In genomic region chr10:86945361-86946214, GRCh38 we compare ENCODE assay signal across 12 cellular contexts. TPM values are rescaled to one million over a fixed set of nuclear protein-coding genes. Genes with fewer than 3 reads are reported as not detected.
DNase-seq lines count a peak whose midpoint lies in the region; ATAC-seq, FAIRE-seq and TF ChIP-seq lines count a peak whose summit lies in the region.
"Had no signal": no experiment of that assay in that cellular context is flagged by ENCODE, and none has a peak within 500 bp of the region (broad histone marks: within the 10 kb centered on the region; RNA-seq: fewer than 3 reads in every experiment).

No MANE protein-coding gene starts in this region.

- no peak for FAIRE-seq in bronchial epithelial cell (lab: Jason Lieb, UNC)
- no peak for FAIRE-seq in GM19239 (lab: Jason Lieb, UNC)
- FAIRE-seq: TTC549 had no signal

- no peaks in the 10 kb centered on the region for H3K9me3 ChIP-seq in lower lobe of right lung

- H3K4me1 ChIP-seq in lower lobe of right lung, result peaks cover 14% of the 10 kb centered on the region

- H3K27me3 ChIP-seq in bronchial epithelial cell (ENCODE audit: control insufficient read depth, insufficient read depth, low read length) (peaks cover 5% of the 10 kb centered on the region), lower lobe of right lung (ENCODE audit: low read depth) (no peaks in the 10 kb centered on the region)

- H3K36me3 ChIP-seq in bronchial epithelial cell (ENCODE audit: control insufficient read depth, insufficient read depth, low read length) (no peaks in the 10 kb centered on the region), lower lobe of right lung (peaks cover 5% of the 10 kb centered on the region)

- H3K4me3 ChIP-seq in bronchial epithelial cell (ENCODE audit: low read depth, low read length) (no peak overlapping the region), lower leg skin (ENCODE audit: low read depth, poor library complexity, severe bottlenecking) (no peak overlapping the region), lower lobe of right lung (no peak overlapping the region)

- ATAC-seq in HG03139 (IDR thresholded peaks at IDR 0.05; ENCODE audit: unreplicated experiment) (no peak), HG02759 (IDR thresholded peaks at IDR 0.05; ENCODE audit: unreplicated experiment) (no peak), lower lobe of right lung (no peak)

- peak; percentile 2 for DNase-seq in stimulated activated CD4-positive, alpha-beta T cell treated with anti-CD3 and anti-CD28 coated beads, Interleukin-4, amount 100 ng/mL, for 24 hours
- no peak for DNase-seq in stimulated activated CD4-positive, alpha-beta T cell treated with anti-CD3 and anti-CD28 coated beads, Interleukin-2, amount 100 ng/mL, for 48 hours
- DNase-seq in bronchial epithelial cell (ENCODE audit: low read depth), result no peak
- peak; percentile 21 to 90 for DNase-seq in lower leg skin (ENCODE audit: low spot score in 2 of 2)
- no peak for DNase-seq in GM19239 (ENCODE audit: insufficient read length, low spot score)
- no peak for DNase-seq in lower lobe of right lung
- DNase-seq: CD4-positive, alpha-beta memory T cell; naive B cell had no signal

- TF ChIP-seq CTCF in bronchial epithelial cell (IDR thresholded peaks at IDR 0.05; ENCODE audit: insufficient read depth, low read length, severe bottlenecking), result peak; percentile 38
- TF ChIP-seq CTCF in lower leg skin (IDR thresholded peaks at IDR 0.05), result no peak
- TF ChIP-seq CTCF in lower lobe of right lung (IDR thresholded peaks at IDR 0.05), result no peak

- 65 to 73% methylated on average over 16 to 18 of the region's 18 CpGs for WGBS in lower leg skin, 2 donors

- intact Hi-C loops in lower leg skin (cut with DNase I; ENCODE audit: low total_unique reads), result no loop called here
- intact Hi-C loops in lower lobe of right lung (cut with DNase I), result no loop called here

- TF ChIP-seq POLR2A in lower leg skin (IDR thresholded peaks at IDR 0.05), result no peak

- no peak overlapping the region for H3K27ac ChIP-seq in lower lobe of right lung
- H3K27ac ChIP-seq: KMS-11 had no signal

RNA-seq across cellular contexts. Expression of gene MMRN2, which starts 11.8 kb away (rescaled TPM):
- total RNA-seq in bronchial epithelial cell, result 3.9 and 6.1 TPM in 2 replicates
- 10 to 100 TPM; 24.5 to 50.8 (median 40.2) TPM for total RNA-seq in lower leg skin
- total RNA-seq in lower lobe of right lung, result 53.1 TPM

RNA-seq across cellular contexts. Expression of gene SNCG, which starts 12.8 kb away (rescaled TPM):
- 22.3 and 25.5 TPM in 2 replicates for total RNA-seq in bronchial epithelial cell
- total RNA-seq in lower leg skin, result 10 to 100 TPM; 26.5 to 62.9 (median 41.1) TPM
- 25.0 TPM for total RNA-seq in lower lobe of right lung
- total RNA-seq: CD4-positive, alpha-beta memory T cell had no signal

RNA-seq across cellular contexts. Expression of gene ADIRF, which starts 22.7 kb away (rescaled TPM):
- 25.3 and 53.6 TPM in 2 replicates for total RNA-seq in bronchial epithelial cell
- total RNA-seq in lower leg skin, result 100 to 1,000 TPM in 1 of 4 donors, 10 to 100 TPM in 3; 72.0 to 125 (median 80.4) TPM
- total RNA-seq in lower lobe of right lung, result 158 TPM
- total RNA-seq: CD4-positive, alpha-beta memory T cell had no signal

Comparison
In these comparisons a context has a peak if more than half of its experiments do, and no peak if none do; other contexts are left out.
1. DNase-seq: peak in stimulated activated CD4-positive, alpha-beta T cell treated with anti-CD3 and anti-CD28 coated beads, Interleukin-4, amount 100 ng/mL, for 24 hours (single experiment) and lower leg skin (2 of 2); none in stimulated activated CD4-positive, alpha-beta T cell treated with anti-CD3 and anti-CD28 coated beads, Interleukin-2, amount 100 ng/mL, for 48 hours (0 of 2), bronchial epithelial cell (single experiment), GM19239 (single experiment) and lower lobe of right lung (single experiment).